Comparison of ENCODE assay signal across 8 cellular contexts in genomic region chr9:35162605-35163315, GRCh38. TPM values are rescaled to one million over a fixed set of nuclear protein-coding genes. Genes with fewer than 3 reads are reported as not detected.
A peak's percentile ranks its signal among the peaks of the same experiment; 100 is the strongest.
DNase-seq lines count a peak whose midpoint lies in the region; ATAC-seq and TF ChIP-seq lines count a peak whose summit lies in the region.

No MANE protein-coding gene starts in this region.

- no peak for DNase-seq in CD14-positive monocyte (ENCODE audit: low spot score)
- peak; percentile 4 for DNase-seq in KG1 (lab: John Stamatoyannopoulos, UW)
- peak in 2 of 61 donors; percentile 2 to 16 for DNase-seq in caudate nucleus (lab: John Stamatoyannopoulos, UW)
- DNase-seq in mesendoderm = no peak
- no peak for DNase-seq in iPS-NIHi11 (ENCODE audit: low spot score)
- no peak for DNase-seq in activated CD4-positive, CD25-positive, alpha-beta regulatory T cell treated with anti-CD3 and anti-CD28 coated beads, Interleukin-2, amount 50 U/mL, for 72 hours
- DNase-seq in cerebellar nuclear complex (lab: John Stamatoyannopoulos, UW) = no peak

- WGBS in mesendoderm (ENCODE audit: extremely low coverage, insufficient coverage, low lambda C conversion rate) = no CpG with 5 or more reads among the region's 11 CpGs

- H3K56ac ChIP-seq in mesendoderm (ENCODE audit: low read length) = peak overlapping the region; percentile 100

- H3K4ac ChIP-seq in mesendoderm (ENCODE audit: low read depth, low read length) = no peak overlapping the region

- H3K27ac ChIP-seq in caudate nucleus (ENCODE audit: low read depth, low read length) (peak overlapping the region; percentile 60), mesendoderm (ENCODE audit: low read depth, low read length) (no peak overlapping the region)

- H3K4me2 ChIP-seq in mesendoderm (ENCODE audit: low read length) = peak overlapping the region; percentile 88

- H3K27me3 ChIP-seq in mesendoderm (ENCODE audit: insufficient read depth, low read length, poor library complexity) = no peaks in the 10 kb centered on the region

- H3K36me3 ChIP-seq in mesendoderm (ENCODE audit: control insufficient read depth, insufficient read depth, low read length) = no peaks in the 10 kb centered on the region

- H3K4me1 ChIP-seq in mesendoderm (ENCODE audit: control insufficient read depth, low read depth, low read length) = no peaks in the 10 kb centered on the region

- no peak overlapping the region for H3K18ac ChIP-seq in mesendoderm (ENCODE audit: low read length)

- no peak overlapping the region for H3K23ac ChIP-seq in mesendoderm (ENCODE audit: low read length)

- peak overlapping the region; percentile 83 for H3K9ac ChIP-seq in mesendoderm (ENCODE audit: low read length)

- peaks cover 25% of the 10 kb centered on the region for H3K4me1 Mint-ChIP-seq in CD14-positive monocyte

- peaks cover 0 to 5% (median 0%) of the 10 kb centered on the region in 7 donors for H3K9me3 Mint-ChIP-seq in CD14-positive monocyte

- H3K4me3 ChIP-seq in mesendoderm (ENCODE audit: low read length) = peak overlapping the region; percentile 82

- no peak overlapping the region for H2BK5ac ChIP-seq in mesendoderm (ENCODE audit: low read length)

- no peak overlapping the region for H3K27ac Mint-ChIP-seq in CD14-positive monocyte

- no peaks in the 10 kb centered on the region for H3K36me3 Mint-ChIP-seq in CD14-positive monocyte

- peaks cover 2% of the 10 kb centered on the region for H3K79me2 ChIP-seq in mesendoderm (ENCODE audit: control insufficient read depth, insufficient read depth, low read length)

- TF ChIP-seq CTCF in CD14-positive monocyte (IDR thresholded peaks at IDR 0.05) = no peak

- peaks cover 8 to 13% (median 12%) of the 10 kb centered on the region in 3 donors for H3K27me3 Mint-ChIP-seq in CD14-positive monocyte (ENCODE audit: low read depth in 3 of 3)

- H2BK120ac ChIP-seq in mesendoderm (ENCODE audit: low read depth, low read length) = no peak overlapping the region

- peak overlapping the region; percentile 88 to 93 for H3K4me3 Mint-ChIP-seq in CD14-positive monocyte

- H4K5ac ChIP-seq in mesendoderm (ENCODE audit: low read length) = no peak overlapping the region

- no peak overlapping the region for H4K8ac ChIP-seq in mesendoderm (ENCODE audit: low read depth, low read length)

- no peaks in the 10 kb centered on the region for H3K79me1 ChIP-seq in mesendoderm (ENCODE audit: low read length)

- ATAC-seq in HG03378 (IDR thresholded peaks at IDR 0.05; ENCODE audit: unreplicated experiment) = no peak

- intact Hi-C loops in CD14-positive monocyte (cut with micrococcal nuclease) = loop anchor here in 1 of 2 donors (5.0 kb wide), 1 partner anchor 45 kb away; the partner anchor contains the start of gene ATOSB

- H2BK15ac ChIP-seq in mesendoderm (replicated peaks; ENCODE audit: low read depth) = no peak overlapping the region

- no peak overlapping the region for H2AK5ac ChIP-seq in mesendoderm (ENCODE audit: low read length)

RNA-seq across cellular contexts. Expression of gene UNC13B, which starts 1.0 kb away (rescaled TPM):
- polyA plus RNA-seq in CD14-positive monocyte = under 1 TPM; 0.41 to 0.66 TPM
- polyA plus RNA-seq in mesendoderm (2013, experiment 1 of 2) = 30.0 TPM
- polyA plus RNA-seq in mesendoderm (2013, experiment 2 of 2) = 30.1 TPM

RNA-seq across cellular contexts. Expression of gene ATOSB, which starts 47.1 kb away (rescaled TPM):
- polyA plus RNA-seq in CD14-positive monocyte = 10 to 100 TPM; 18.5 to 23.7 TPM
- 6.3 TPM for polyA plus RNA-seq in mesendoderm (2013, experiment 1 of 2)
- polyA plus RNA-seq in mesendoderm (2013, experiment 2 of 2) = 6.4 TPM

RNA-seq across cellular contexts. Expression of gene STOML2, which starts 59.8 kb away (rescaled TPM):
- polyA plus RNA-seq in CD14-positive monocyte = 10 to 100 TPM; 50.3 to 62.0 TPM
- 156 TPM for polyA plus RNA-seq in mesendoderm (2013, experiment 1 of 2)
- polyA plus RNA-seq in mesendoderm (2013, experiment 2 of 2) = 157 TPM
